In genomic region chr6:57198926-57199636, GRCh38 we compare ENCODE assay signal across 1 cellular context.
TF ChIP-seq lines count a peak whose summit lies in the region.

No MANE protein-coding gene starts in this region.

TF ChIP-seq in GM12878, 131 proteins besides CTCF, POLR2A, EP300 and RAD21:
- TF ChIP-seq ZNF207 (IDR thresholded peaks at IDR 0.05; ENCODE audit: borderline replicate concordance) (no peak), NFIC (IDR thresholded peaks at IDR 0.05; ENCODE audit: low read depth, low read length) (no peak), NFXL1 (IDR thresholded peaks at IDR 0.05; ENCODE audit: borderline replicate concordance) (no peak), ATF7 (IDR thresholded peaks at IDR 0.05; ENCODE audit: low read depth) (no peak), NR2C2 (IDR thresholded peaks at IDR 0.05; ENCODE audit: borderline replicate concordance, control insufficient read depth, insufficient read length, low read depth) (no peak), CHD2 (IDR thresholded peaks at IDR 0.05; ENCODE audit: borderline replicate concordance, low read depth, low read length) (no peak)
